ENCODE assay signal across 1 cellular context in genomic region chr12:8698830-8699330, GRCh38.
TF ChIP-seq lines count a peak whose summit lies in the region.

No MANE protein-coding gene starts in this region.

TF ChIP-seq in WTC11, 78 proteins besides CTCF, POLR2A, EP300 and RAD21 (continued from another document):
- no peak for TF ChIP-seq ZSCAN18 (CRISPR knock-in tag; IDR thresholded peaks at IDR 0.05)
- TF ChIP-seq TEAD4 (CRISPR knock-in tag; IDR thresholded peaks at IDR 0.05): no peak
